ENCODE assay signal across 24 cellular contexts in the genomic region with DNA sequence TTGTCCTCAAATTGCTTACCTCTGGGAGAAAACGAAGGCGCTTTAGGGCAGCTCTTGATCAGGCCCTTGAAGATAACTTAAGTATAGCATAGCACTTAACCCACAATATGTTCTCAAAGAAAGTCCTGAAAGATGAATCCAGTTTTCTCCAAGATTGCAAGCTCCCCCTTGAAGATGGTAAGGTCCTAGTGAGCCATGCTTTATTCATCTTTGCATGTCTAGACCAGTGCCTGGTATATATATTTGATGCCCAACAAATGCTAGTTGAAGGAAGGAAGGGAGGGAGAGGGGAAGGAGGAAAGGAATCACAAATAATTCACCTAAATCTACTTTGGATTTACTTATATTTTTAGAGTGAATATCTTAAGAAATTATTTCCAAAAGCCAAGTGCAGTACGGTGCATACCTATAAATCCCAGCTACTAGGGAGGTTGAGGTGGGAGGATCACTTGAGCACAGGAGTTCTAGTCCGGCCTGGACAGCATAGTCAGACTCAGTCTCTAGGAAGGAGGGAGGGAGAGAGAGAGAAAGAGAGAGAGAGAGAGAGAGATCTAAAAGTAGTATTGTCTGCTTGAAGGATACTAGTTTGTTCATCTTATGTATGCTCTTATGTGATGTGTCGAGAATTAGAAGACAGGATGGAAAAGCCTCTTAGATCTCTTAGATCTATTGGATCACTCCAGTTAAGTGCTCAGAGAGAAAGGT. TPM values are rescaled to one million over a fixed set of nuclear protein-coding genes. Genes with fewer than 3 reads are reported as not detected.
DNase-seq lines count a peak whose midpoint lies in the region; ATAC-seq and TF ChIP-seq lines count a peak whose summit lies in the region.
"Had no signal": no experiment of that assay in that cellular context is flagged by ENCODE, and none has a peak within 500 bp of the region (broad histone marks: within the 10 kb centered on the region; RNA-seq: fewer than 3 reads in every experiment).

No MANE protein-coding gene starts in this region.

- H3K4ac ChIP-seq in mesendoderm (ENCODE audit: low read depth, low read length), result no peak overlapping the region

- no peak overlapping the region for H3K9ac ChIP-seq in HUES48 (ENCODE audit: low read depth, low read length)
- no peak overlapping the region for H3K9ac ChIP-seq in mesendoderm (ENCODE audit: low read length)
- H3K9ac ChIP-seq in endodermal cell (ENCODE audit: extremely low read depth, low read length, poor library complexity, severe bottlenecking), result no peak overlapping the region
- H3K9ac ChIP-seq: BLaER1 treated with 17β-estradiol and CSF1 and Interleukin-3, amounts not matched to agents 10 nM and 100 nM had no signal

- TF ChIP-seq CTCF in brain (conservative IDR thresholded peaks at IDR 0.05), result no peak
- no peak for TF ChIP-seq CTCF in endodermal cell (conservative IDR thresholded peaks at IDR 0.05)

- no peak overlapping the region for H3K4me2 ChIP-seq in mesendoderm (ENCODE audit: low read length)
- H3K4me2 ChIP-seq: BLaER1 treated with 17β-estradiol and CSF1 and Interleukin-3, amounts not matched to agents 10 nM and 100 nM had no signal

- H3K9me3 ChIP-seq in HUES48 (ENCODE audit: control insufficient read depth, insufficient read depth, low read length), result no peaks in the 10 kb centered on the region
- no peaks in the 10 kb centered on the region for H3K9me3 ChIP-seq in endodermal cell (ENCODE audit: control insufficient read depth, low read length)
- H3K9me3 ChIP-seq: BLaER1 treated with 17β-estradiol and CSF1 and Interleukin-3, amounts not matched to agents 10 nM and 100 nM had no signal

- no peak overlapping the region for H4K5ac ChIP-seq in mesendoderm (ENCODE audit: low read length)

- no peak overlapping the region for H3K23ac ChIP-seq in mesendoderm (ENCODE audit: low read length)

- peaks cover 15% of the 10 kb centered on the region for H3K79me1 ChIP-seq in mesendoderm (ENCODE audit: low read length)

- peaks cover 73% of the 10 kb centered on the region for H3K4me1 Mint-ChIP-seq in brain
- H3K4me1 Mint-ChIP-seq in stimulated activated memory B cell treated with anti-CD40 and anti-IgM and Interleukin-4, amounts not matched to agents 10 μg/mL and 1 μg/mL and 100 μg/mL, for 72 hours, result no peaks in the 10 kb centered on the region
- no peaks in the 10 kb centered on the region for H3K4me1 Mint-ChIP-seq in activated naive CD8-positive, alpha-beta T cell treated with anti-CD3 and anti-CD28 coated beads, Interleukin-2, amount 50 U/mL, for 24 hours
- H3K4me1 Mint-ChIP-seq in endodermal cell, result peaks cover 55% of the 10 kb centered on the region

- DNase-seq in mesendoderm (no peak), left colon (no peak), endodermal cell (no peak)
- DNase-seq in activated naive CD8-positive, alpha-beta T cell treated with anti-CD3 and anti-CD28 coated beads, Interleukin-2, amount 50 U/mL, for 24 hours, result no peak
- DNase-seq: Calu3; CD8-positive, alpha-beta T cell; IMR-90; Karpas-422; MM.1S; NCI-H1092; NCI-H1694; NCI-H2081 treated with DMSO at 0.1 percent for 48 hours; NCI-H2227 treated with DMSO at 0.1 percent for 48 hours; NCI-H510A treated with DMSO at 0.1 percent for 48 hours; NCI-H774; SHP77 had no signal

- intact Hi-C loops in left colon (cut with DNase I, micrococcal nuclease), result no loop called here

- H2BK15ac ChIP-seq in mesendoderm (replicated peaks; ENCODE audit: low read depth), result no peak overlapping the region

- H3K79me2 ChIP-seq in mesendoderm (ENCODE audit: control insufficient read depth, insufficient read depth, low read length), result peaks cover 24% of the 10 kb centered on the region

- H3K27ac Mint-ChIP-seq in brain (peak overlapping the region in 4 of 5 experiments; percentile 6 to 49 (median 25)), endodermal cell (no peak overlapping the region)
- H3K27ac Mint-ChIP-seq in stimulated activated memory B cell treated with anti-CD40 and anti-IgM and Interleukin-4, amounts not matched to agents 10 μg/mL and 1 μg/mL and 100 μg/mL, for 72 hours, result no peak overlapping the region
- H3K27ac Mint-ChIP-seq in activated naive CD8-positive, alpha-beta T cell treated with anti-CD3 and anti-CD28 coated beads, Interleukin-2, amount 50 U/mL, for 24 hours, result no peak overlapping the region
- H3K27ac Mint-ChIP-seq: CD8-positive, alpha-beta T cell had no signal

- H3K27me3 Mint-ChIP-seq in brain (peaks cover 6% of the 10 kb centered on the region), endodermal cell (ENCODE audit: insufficient read depth) (no peaks in the 10 kb centered on the region)
- no peaks in the 10 kb centered on the region for H3K27me3 Mint-ChIP-seq in stimulated activated memory B cell treated with anti-CD40 and anti-IgM and Interleukin-4, amounts not matched to agents 10 μg/mL and 1 μg/mL and 100 μg/mL, for 72 hours
- no peaks in the 10 kb centered on the region for H3K27me3 Mint-ChIP-seq in activated naive CD8-positive, alpha-beta T cell treated with anti-CD3 and anti-CD28 coated beads, Interleukin-2, amount 50 U/mL, for 24 hours

- H3K18ac ChIP-seq in mesendoderm (ENCODE audit: low read length), result peak overlapping the region; percentile 29

- no peak overlapping the region for H2BK120ac ChIP-seq in mesendoderm (ENCODE audit: low read depth, low read length)

- no peak overlapping the region for H2AK5ac ChIP-seq in mesendoderm (ENCODE audit: low read length)

- peaks cover 61% of the 10 kb centered on the region for H3K36me3 Mint-ChIP-seq in brain
- H3K36me3 Mint-ChIP-seq in stimulated activated memory B cell treated with anti-CD40 and anti-IgM and Interleukin-4, amounts not matched to agents 10 μg/mL and 1 μg/mL and 100 μg/mL, for 72 hours, result no peaks in the 10 kb centered on the region
- no peaks in the 10 kb centered on the region for H3K36me3 Mint-ChIP-seq in activated naive CD8-positive, alpha-beta T cell treated with anti-CD3 and anti-CD28 coated beads, Interleukin-2, amount 50 U/mL, for 24 hours (ENCODE audit: low read depth)
- peaks cover 12% of the 10 kb centered on the region for H3K36me3 Mint-ChIP-seq in endodermal cell (ENCODE audit: low read depth)
- H3K36me3 Mint-ChIP-seq: CD8-positive, alpha-beta T cell had no signal

- no peaks in the 10 kb centered on the region for H3K9me3 Mint-ChIP-seq in brain
- H3K9me3 Mint-ChIP-seq in stimulated activated memory B cell treated with anti-CD40 and anti-IgM and Interleukin-4, amounts not matched to agents 10 μg/mL and 1 μg/mL and 100 μg/mL, for 72 hours, result no peaks in the 10 kb centered on the region
- no peaks in the 10 kb centered on the region for H3K9me3 Mint-ChIP-seq in activated naive CD8-positive, alpha-beta T cell treated with anti-CD3 and anti-CD28 coated beads, Interleukin-2, amount 50 U/mL, for 24 hours
- no peaks in the 10 kb centered on the region for H3K9me3 Mint-ChIP-seq in endodermal cell
- H3K9me3 Mint-ChIP-seq: CD8-positive, alpha-beta T cell had no signal

- H4K8ac ChIP-seq in mesendoderm (ENCODE audit: low read depth, low read length), result no peak overlapping the region

- H3K4me1 ChIP-seq in HUES48 (ENCODE audit: control insufficient read depth, insufficient read depth, low read length) (peaks cover 76% of the 10 kb centered on the region), mesendoderm (ENCODE audit: control insufficient read depth, low read depth, low read length) (peaks cover 12% of the 10 kb centered on the region), endodermal cell (ENCODE audit: control insufficient read depth, insufficient read depth, low read length) (peaks cover 10% of the 10 kb centered on the region)
- H3K4me1 ChIP-seq: BLaER1 treated with 17β-estradiol and CSF1 and Interleukin-3, amounts not matched to agents 10 nM and 100 nM had no signal

- WGBS in mesendoderm (ENCODE audit: extremely low coverage, insufficient coverage, low lambda C conversion rate), result no CpG with 5 or more reads among the region's 5 CpGs
- 94 to 97% methylated on average over 4 to 5 of the region's 5 CpGs for WGBS in endodermal cell (ENCODE audit: insufficient coverage in 1 of 2, insufficient read length in 1 of 2), 2 experiments

- H2BK5ac ChIP-seq in mesendoderm (ENCODE audit: low read length), result no peak overlapping the region

- peak overlapping the region; percentile 11; the same call in 1 of the 2 replicates for H3K4me3 ChIP-seq in HUES48 (ENCODE audit: low read depth, low read length)
- H3K4me3 ChIP-seq in mesendoderm (ENCODE audit: low read length), result no peak overlapping the region
- no peak overlapping the region for H3K4me3 ChIP-seq in endodermal cell (ENCODE audit: low read length)
- H3K4me3 ChIP-seq: BLaER1 treated with 17β-estradiol and CSF1 and Interleukin-3, amounts not matched to agents 10 nM and 100 nM; GM12878; SK-N-MC had no signal

- peak overlapping the region; percentile 85 for H3K27ac ChIP-seq in HUES48 (ENCODE audit: low read depth, low read length)
- no peak overlapping the region for H3K27ac ChIP-seq in mesendoderm (ENCODE audit: low read depth, low read length)
- H3K27ac ChIP-seq in endodermal cell (ENCODE audit: low read depth, low read length), result no peak overlapping the region
- H3K27ac ChIP-seq: BLaER1 treated with 17β-estradiol and CSF1 and Interleukin-3, amounts not matched to agents 10 nM and 100 nM; SK-N-MC had no signal

- peak overlapping the region in 2 of 5 experiments; percentile 20 to 25 for H3K4me3 Mint-ChIP-seq in brain
- H3K4me3 Mint-ChIP-seq in stimulated activated memory B cell treated with anti-CD40 and anti-IgM and Interleukin-4, amounts not matched to agents 10 μg/mL and 1 μg/mL and 100 μg/mL, for 72 hours, result no peak overlapping the region
- H3K4me3 Mint-ChIP-seq in activated naive CD8-positive, alpha-beta T cell treated with anti-CD3 and anti-CD28 coated beads, Interleukin-2, amount 50 U/mL, for 24 hours, result no peak overlapping the region
- no peak overlapping the region for H3K4me3 Mint-ChIP-seq in endodermal cell
- H3K4me3 Mint-ChIP-seq: CD8-positive, alpha-beta T cell had no signal

- no peaks in the 10 kb centered on the region for H3K27me3 ChIP-seq in HUES48 (ENCODE audit: control insufficient read depth, insufficient read depth, low read length)
- H3K27me3 ChIP-seq in mesendoderm (ENCODE audit: insufficient read depth, low read length, poor library complexity), result no peaks in the 10 kb centered on the region
- H3K27me3 ChIP-seq in endodermal cell (ENCODE audit: control insufficient read depth, insufficient read depth, low read length, poor library complexity, severe bottlenecking), result no peaks in the 10 kb centered on the region

- H3K36me3 ChIP-seq in HUES48 (ENCODE audit: control insufficient read depth, insufficient read depth, low read length), result peaks cover 32% of the 10 kb centered on the region
- H3K36me3 ChIP-seq in mesendoderm (ENCODE audit: control insufficient read depth, insufficient read depth, low read length), result no peaks in the 10 kb centered on the region
- peaks cover 7% of the 10 kb centered on the region for H3K36me3 ChIP-seq in endodermal cell (ENCODE audit: control insufficient read depth, insufficient read depth, low read length)
- H3K36me3 ChIP-seq: BLaER1 treated with 17β-estradiol and CSF1 and Interleukin-3, amounts not matched to agents 10 nM and 100 nM had no signal

- H3K56ac ChIP-seq in mesendoderm (ENCODE audit: low read length), result no peak overlapping the region

- ATAC-seq in stimulated activated memory B cell treated with anti-CD40 and anti-IgM and Interleukin-4, amounts not matched to agents 10 μg/mL and 1 μg/mL and 100 μg/mL, for 72 hours, result peak; percentile 35
- ATAC-seq in HG02970 (IDR thresholded peaks at IDR 0.05; ENCODE audit: low FRiP score, unreplicated experiment) (no peak), left colon (no peak)
- ATAC-seq in activated naive CD8-positive, alpha-beta T cell treated with anti-CD3 and anti-CD28 coated beads, Interleukin-2, amount 50 U/mL, for 24 hours, result no peak
- ATAC-seq: CD8-positive, alpha-beta T cell; GM12878; HCT116 had no signal

RNA-seq across cellular contexts. Expression of a gene that starts 25.0 kb away (rescaled TPM):
- polyA plus RNA-seq in brain (ENCODE audit: insufficient read depth, low read depth, low replicate concordance), result 72.1 TPM
- polyA plus RNA-seq in mesendoderm (2013, experiment 1 of 2), result 43.0 TPM
- polyA plus RNA-seq in mesendoderm (2013, experiment 2 of 2), result 42.7 TPM
- 10 to 100 TPM; 55.4 to 56.2 TPM for total RNA-seq in left colon
- 10 to 100 TPM; 59.9 to 79.2 TPM for total RNA-seq in endodermal cell
- polyA plus RNA-seq in endodermal cell (2013, experiment 1 of 2), result 99.5 TPM
- 96.0 TPM for polyA plus RNA-seq in endodermal cell (2013, experiment 2 of 2)

Comparison
In these comparisons a context has a peak if more than half of its experiments do, and no peak if none do; other contexts are left out.
1. H3K27ac Mint-ChIP-seq: peak in brain (4 of 5); none in stimulated activated memory B cell treated with anti-CD40 and anti-IgM and Interleukin-4, amounts not matched to agents 10 μg/mL and 1 μg/mL and 100 μg/mL, for 72 hours (single experiment), activated naive CD8-positive, alpha-beta T cell treated with anti-CD3 and anti-CD28 coated beads, Interleukin-2, amount 50 U/mL, for 24 hours (single experiment) and endodermal cell (single experiment).